In the genomic region with DNA sequence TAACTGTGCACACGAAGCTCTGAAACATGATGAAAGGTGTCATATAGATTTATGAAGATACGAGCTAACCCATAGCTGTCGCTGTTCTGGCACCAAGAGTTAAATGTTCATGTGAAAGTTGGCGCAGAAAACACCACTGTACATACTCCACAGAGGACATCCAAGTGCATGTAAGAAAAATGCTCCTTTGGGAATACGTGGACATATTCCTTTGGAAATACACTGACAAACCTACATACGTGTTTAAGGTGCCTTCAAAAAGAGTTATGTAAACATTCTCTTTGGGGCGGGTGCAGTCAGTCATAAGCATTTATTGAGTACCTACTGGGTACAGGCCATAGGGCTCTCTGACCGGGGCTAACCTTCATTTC, we compare ENCODE assay signal across 8 cellular contexts. TPM values are rescaled to one million over a fixed set of nuclear protein-coding genes. Genes with fewer than 3 reads are reported as not detected.
DNase-seq lines count a peak whose midpoint lies in the region; ATAC-seq and TF ChIP-seq lines count a peak whose summit lies in the region.

No MANE protein-coding gene starts in this region.

- peaks cover 31% of the 10 kb centered on the region for H3K4me1 ChIP-seq in GM23248 (ENCODE audit: insufficient read depth)
- peaks cover 8% of the 10 kb centered on the region for H3K4me1 ChIP-seq in colonic mucosa

- TF ChIP-seq CTCF in AG09309 (IDR thresholded peaks at IDR 0.05; ENCODE audit: control insufficient read depth, insufficient read depth, low read depth, low read length, missing control alignments) (no peak), colonic mucosa (IDR thresholded peaks at IDR 0.05) (no peak), mesothelial cell of epicardium (IDR thresholded peaks at IDR 0.05; ENCODE audit: unreplicated experiment) (no peak), GM10248 (IDR thresholded peaks at IDR 0.05; ENCODE audit: control extremely low read depth, extremely low read depth, low read depth, missing control alignments) (no peak)

- peak overlapping the region; percentile 95 for H3K4me2 ChIP-seq in GM23248 (ENCODE audit: unreplicated experiment)

- peak overlapping the region; percentile 80 for H3K4me3 Mint-ChIP-seq in mesothelial cell of epicardium

- H3K9ac ChIP-seq in GM23248 (peak overlapping the region; percentile 98), colonic mucosa (ENCODE audit: low read depth in 2 of 2, low read length in 2 of 2) (peak overlapping the region; percentile 69 to 85)

- CTCF ChIA-PET in GM10248 (lab: Yijun Ruan, JAX) = no interaction called here

- WGBS in GM23248 (ENCODE audit: low coverage in 1 of 2, low lambda C conversion rate in 2 of 2, missing lambda C conversion rate in 2 of 2), 2 experiments = 0 to 4% methylated on average over 8 of the region's 8 CpGs

- H3K4me3 ChIP-seq in AG09309 (ENCODE audit: control insufficient read depth, low read depth, low read length) (peak overlapping the region; percentile 94), GM23248 (peak overlapping the region; percentile 87), colonic mucosa (peak overlapping the region; percentile 57)

- peaks cover 26% of the 10 kb centered on the region for H3F3A ChIP-seq in GM23248 (ENCODE audit: insufficient read depth)

- peaks cover 47% of the 10 kb centered on the region for H3K79me2 ChIP-seq in GM23248 (ENCODE audit: insufficient read depth)

- no peaks in the 10 kb centered on the region for H4K20me1 ChIP-seq in GM23248 (ENCODE audit: insufficient read depth)

- in situ Hi-C loops in GM23248 (cut with MboI) = no loop called here

- H3K4me1 Mint-ChIP-seq in mesothelial cell of epicardium = peaks cover 45% of the 10 kb centered on the region

- no peaks in the 10 kb centered on the region for H3K9me2 ChIP-seq in GM23248 (ENCODE audit: insufficient read depth)

- ATAC-seq in GM21825 (IDR thresholded peaks at IDR 0.05; ENCODE audit: unreplicated experiment) = no peak

- peak overlapping the region; percentile 96 for H3K27ac Mint-ChIP-seq in mesothelial cell of epicardium

- no peaks in the 10 kb centered on the region for H3K36me3 Mint-ChIP-seq in mesothelial cell of epicardium

- intact Hi-C loops in colonic mucosa (cut with DNase I) = no loop called here

- H3K9me3 Mint-ChIP-seq in mesothelial cell of epicardium = no peaks in the 10 kb centered on the region

- no peaks in the 10 kb centered on the region for H3K9me3 ChIP-seq in GM23248 (ENCODE audit: low read depth)
- H3K9me3 ChIP-seq in colonic mucosa = no peaks in the 10 kb centered on the region

- POLR2A ChIA-PET in GM10248 (lab: Yijun Ruan, JAX) = interaction anchor here (1.8 kb wide), 1 partner anchor 56 kb away, joined by 5 read pairs; no protein-coding TSS in a partner anchor

- H3K27ac ChIP-seq in GM23248 (peak overlapping the region; percentile 97), colonic mucosa (peak overlapping the region; percentile 98)

- H3K27me3 ChIP-seq in GM23248 (replicated peaks; ENCODE audit: insufficient read depth) (no peaks in the 10 kb centered on the region), colonic mucosa (no peaks in the 10 kb centered on the region)

- H3K36me3 ChIP-seq in GM23248 (ENCODE audit: low read depth) (no peaks in the 10 kb centered on the region), colonic mucosa (no peaks in the 10 kb centered on the region)

- DNase-seq in AG09309 (ENCODE audit: low read depth) (no peak), GM23248 (peak; percentile 71), OCI-M1 (lab: John Stamatoyannopoulos, UW) (peak; percentile 87), colonic mucosa (peak; percentile 47), mesothelial cell of epicardium (ENCODE audit: low spot score in 2 of 2, unreplicated experiment in 2 of 2) (no peak), GM10248 (ENCODE audit: extremely low spot score) (no peak), T-helper 9 cell (no peak)

- H2AFZ ChIP-seq in GM23248 = peak overlapping the region; percentile 79

- peaks cover 9% of the 10 kb centered on the region for H3K27me3 Mint-ChIP-seq in mesothelial cell of epicardium (ENCODE audit: low read depth)

RNA-seq across cellular contexts. Expression of gene ARID1B, which starts 0.7 kb away (rescaled TPM):
- total RNA-seq in GM23248 (2014; rRNA removed; shearing (Covaris generic)) = 19.3 and 25.5 TPM in 2 replicates
- polyA plus RNA-seq in GM23248 (2016; fragmentation: Nextera tagmentation; extraction: Ambion mirVana) = 19.3 and 21.2 TPM in 2 replicates
- total RNA-seq in colonic mucosa (10 to 100 TPM; 61.3 to 71.5 TPM), mesothelial cell of epicardium (137 to 155 TPM (median 143 TPM) in 3 replicates)

Comparison
In these comparisons a context has a peak if more than half of its experiments do, and no peak if none do; other contexts are left out.
1. DNase-seq: peak in GM23248 (single experiment), OCI-M1 (single experiment) and colonic mucosa (single experiment); none in AG09309 (single experiment), mesothelial cell of epicardium (0 of 2), GM10248 (single experiment) and T-helper 9 cell (single experiment).
2. Peak in every context shown above with its lines, with median percentiles within 50 percentile points of each other: H3K4me3 ChIP-seq.